In genomic region chr14:102356280-102356679, GRCh38 we compare ENCODE assay signal across 26 cellular contexts. TPM values are rescaled to one million over a fixed set of nuclear protein-coding genes. Genes with fewer than 3 reads are reported as not detected.
A peak's percentile ranks its signal among the peaks of the same experiment; 100 is the strongest.
DNase-seq lines count a peak whose midpoint lies in the region; ATAC-seq, FAIRE-seq and TF ChIP-seq lines count a peak whose summit lies in the region.
"Had no signal": no experiment of that assay in that cellular context is flagged by ENCODE, and none has a peak within 500 bp of the region (broad histone marks: within the 10 kb centered on the region; RNA-seq: fewer than 3 reads in every experiment).

No MANE protein-coding gene starts in this region.

- H3K4me1 Mint-ChIP-seq in activated T-helper 17 cell treated with anti-CD3 and anti-CD28 coated beads, Interleukin-2, amount 50 U/mL, for 72 hours = peaks cover 9% of the 10 kb centered on the region

- peak; percentile 96 for ATAC-seq in PC-3
- no peak for ATAC-seq in GM12878
- ATAC-seq in activated T-helper 17 cell treated with anti-CD3 and anti-CD28 coated beads, Interleukin-2, amount 50 U/mL, for 72 hours (replicated peaks) = no peak
- no peak for ATAC-seq in HG03280 (IDR thresholded peaks at IDR 0.05; ENCODE audit: unreplicated experiment)
- ATAC-seq: A549 had no signal

- intact Hi-C loops in PC-3 (cut with micrococcal nuclease) (no loop called here), GM12878 (cut with micrococcal nuclease; ENCODE audit: unreplicated experiment) (no loop called here), posterior vena cava (cut with DNase I) (no loop called here)

- H3K9me3 ChIP-seq in PC-3 (ENCODE audit: low read length) (no peaks in the 10 kb centered on the region), GM12878 (replicated peaks; ENCODE audit: control insufficient read depth, insufficient read depth, low read length) (no peaks in the 10 kb centered on the region)
- H3K9me3 ChIP-seq: A549; BE2C; BLaER1 treated with 17β-estradiol and CSF1 and Interleukin-3, amounts not matched to agents 10 nM and 100 nM had no signal

- H3K36me3 ChIP-seq in PC-3 (ENCODE audit: low read depth, low read length) (peaks cover 24% of the 10 kb centered on the region; the same call in 1 of the 2 replicates), GM12878 (ENCODE audit: control insufficient read depth in 2 of 2, insufficient read depth in 2 of 2, low read length in 1 of 2) (peaks cover 4 to 20% of the 10 kb centered on the region in 2 experiments)

- CTCF ChIA-PET in PC-3 (lab: Charles Lee) (no interaction called here), GM12878 (lab: Yijun Ruan, JAX) (interaction anchor here (1.0 to 1.3 kb wide), 2 partner anchors 18 to 19 kb away, joined by 3 read pairs; no protein-coding TSS in a partner anchor)

- POLR2A ChIA-PET in PC-3 (lab: Charles Lee; ENCODE audit: unreplicated experiment) = no interaction called here
- POLR2A ChIA-PET in GM12878 (lab: Charles Lee) = no interaction called here

- no peak overlapping the region for H3K27ac Mint-ChIP-seq in activated T-helper 17 cell treated with anti-CD3 and anti-CD28 coated beads, Interleukin-2, amount 50 U/mL, for 72 hours
- H3K27ac Mint-ChIP-seq: CD4-positive, alpha-beta T cell had no signal

- RAD21 ChIA-PET in GM12878 (lab: Charles Lee; ENCODE audit: unreplicated experiment) = no interaction called here

- H3K27ac ChIP-seq in PC-3 (ENCODE audit: low read length) = 0 out of 2 replicates have a peak overlapping the region, but pooled peaks have one; percentile 4
- no peak overlapping the region for H3K27ac ChIP-seq in GM12878 (ENCODE audit: control insufficient read depth, insufficient read depth)
- H3K27ac ChIP-seq: A549; BLaER1 treated with 17β-estradiol and CSF1 and Interleukin-3, amounts not matched to agents 10 nM and 100 nM; GM23248 had no signal

- H3K79me2 ChIP-seq in PC-3 (ENCODE audit: low read length) (peaks cover 7% of the 10 kb centered on the region; the same call in 1 of the 2 replicates), GM12878 (ENCODE audit: control insufficient read depth, insufficient read depth, low read length) (peaks cover 7% of the 10 kb centered on the region)

- H3K36me3 Mint-ChIP-seq in activated T-helper 17 cell treated with anti-CD3 and anti-CD28 coated beads, Interleukin-2, amount 50 U/mL, for 72 hours (ENCODE audit: low read depth) = peaks cover 93% of the 10 kb centered on the region

- H3K9me2 ChIP-seq in PC-3 (replicated peaks; ENCODE audit: low read length) = no peaks in the 10 kb centered on the region

- peak; percentile 38 for FAIRE-seq in GM12878 (lab: Jason Lieb, UNC)
- FAIRE-seq: A549, D721Med, GM12892, GM19239, H1 had no signal

- H3K9me3 Mint-ChIP-seq in activated T-helper 17 cell treated with anti-CD3 and anti-CD28 coated beads, Interleukin-2, amount 50 U/mL, for 72 hours = no peaks in the 10 kb centered on the region
- H3K9me3 Mint-ChIP-seq: CD4-positive, alpha-beta T cell; CD8-positive, alpha-beta memory T cell had no signal

- 97% methylated on average over 3 of the region's 3 CpGs for whole genome bisulfite sequencing in GM12878 (ENCODE audit: insufficient coverage, insufficient replicate concordance, low lambda C conversion rate, missing lambda C conversion rate)

- H3K27me3 ChIP-seq in PC-3 (ENCODE audit: low read length) (no peaks in the 10 kb centered on the region), GM12878 (replicated peaks in 1 of 2; ENCODE audit: control insufficient read depth in 2 of 2, insufficient read depth in 2 of 2, low read length in 1 of 2) (no peaks in the 10 kb centered on the region)
- H3K27me3 ChIP-seq: BE2C; BLaER1 treated with 17β-estradiol and CSF1 and Interleukin-3, amounts not matched to agents 10 nM and 100 nM had no signal

- SMC1A ChIA-PET in GM12878 (lab: Charles Lee; ENCODE audit: uncharacterized antibody, unreplicated experiment) = interaction anchor here (0.9 to 1.0 kb wide), 2 partner anchors 8 to 14 kb away, joined by 3 read pairs; no protein-coding TSS in a partner anchor

- H3K4me1 ChIP-seq in PC-3 (ENCODE audit: insufficient read depth, low read length) = peaks cover 12% of the 10 kb centered on the region
- H3K4me1 ChIP-seq in GM12878 (ENCODE audit: control insufficient read depth, insufficient read depth, low read length) = no peaks in the 10 kb centered on the region; the same call in 1 of the 2 replicates
- H3K4me1 ChIP-seq: A549, BE2C had no signal

- H4K20me1 ChIP-seq in PC-3 (ENCODE audit: low read length) (no peaks in the 10 kb centered on the region), GM12878 (ENCODE audit: control insufficient read depth, insufficient read depth) (no peaks in the 10 kb centered on the region)
- H4K20me1 ChIP-seq: BLaER1 treated with 17β-estradiol and CSF1 and Interleukin-3, amounts not matched to agents 10 nM and 100 nM had no signal

- H3K27me3 Mint-ChIP-seq in activated T-helper 17 cell treated with anti-CD3 and anti-CD28 coated beads, Interleukin-2, amount 50 U/mL, for 72 hours = no peaks in the 10 kb centered on the region
- H3K27me3 Mint-ChIP-seq: CD4-positive, alpha-beta T cell had no signal

- H3K4me2 ChIP-seq in PC-3 (ENCODE audit: low read length) (peak overlapping the region; percentile 32; the same call in 1 of the 2 replicates), GM12878 (ENCODE audit: control insufficient read depth, insufficient read depth) (no peak overlapping the region)
- H3K4me2 ChIP-seq: A549; BLaER1 treated with 17β-estradiol and CSF1 and Interleukin-3, amounts not matched to agents 10 nM and 100 nM had no signal

- TF ChIP-seq RAD21 in GM12878 (IDR thresholded peaks at IDR 0.05; ENCODE audit: insufficient read depth, low read depth, low read length) = no peak

- no peak for TF ChIP-seq EP300 in GM12878 (IDR thresholded peaks at IDR 0.05; ENCODE audit: borderline replicate concordance in 1 of 2, control insufficient read depth in 1 of 2, low read depth in 2 of 2, low read length in 2 of 2)

- TF ChIP-seq CTCF in PC-3 (conservative IDR thresholded peaks at IDR 0.05; ENCODE audit: low read depth, low read length) (no peak), GM12878 (IDR thresholded peaks at IDR 0.05 in 2 of 3, conservative IDR thresholded peaks at IDR 0.05 in 1 of 3; ENCODE audit: control insufficient read depth in 2 of 3, extremely low read depth in 1 of 3, insufficient read depth in 1 of 3, low read depth in 3 of 3, low read length in 3 of 3) (no peak), epithelial cell of esophagus (IDR thresholded peaks at IDR 0.05; ENCODE audit: insufficient read depth, low read depth, low read length, missing control alignments) (no peak)

- in situ Hi-C loops in GM12878 (cut with MboI) = no loop called here

- BruUV-seq in PC-3 (replicated peaks; lab: Mats Ljungman, UMichigan) = no TSS peak
- BruUV-seq in GM12878 (replicated peaks; lab: Mats Ljungman, UMichigan) = no TSS peak

- no peak overlapping the region for H3K4me3 ChIP-seq in PC-3 (ENCODE audit: low read length)
- no peak overlapping the region for H3K4me3 ChIP-seq in GM12878
- no peak overlapping the region for H3K4me3 ChIP-seq in epithelial cell of esophagus (ENCODE audit: low read length)
- H3K4me3 ChIP-seq: A549; BLaER1 treated with 17β-estradiol and CSF1 and Interleukin-3, amounts not matched to agents 10 nM and 100 nM; GM23248 had no signal

- H3K4me3 Mint-ChIP-seq in activated T-helper 17 cell treated with anti-CD3 and anti-CD28 coated beads, Interleukin-2, amount 50 U/mL, for 72 hours = no peak overlapping the region
- H3K4me3 Mint-ChIP-seq: CD14-positive monocyte; CD4-positive, alpha-beta T cell had no signal

- H2AFZ ChIP-seq in PC-3 (ENCODE audit: low read length) (no peak overlapping the region), GM12878 (ENCODE audit: control insufficient read depth, low read depth, low read length) (no peak overlapping the region)
- H2AFZ ChIP-seq: GM23248 had no signal

- no peak for TF ChIP-seq POLR2A in GM12878 (IDR thresholded peaks at IDR 0.05; ENCODE audit: low read depth, low read length)

- H3F3A ChIP-seq in PC-3 (ENCODE audit: low read length, unreplicated experiment) = no peaks in the 10 kb centered on the region

- DNase-seq in PC-3 (peak; percentile 62), GM12878 (ENCODE audit: low read depth, low spot score) (no peak), epithelial cell of esophagus (ENCODE audit: low read depth) (peak; percentile 28), posterior vena cava (ENCODE audit: low spot score) (no peak)
- no peak for DNase-seq in stimulated activated CD4-positive, alpha-beta T cell treated with anti-CD3 and anti-CD28 coated beads, Interleukin-4, amount 100 ng/mL, for 4 hours
- DNase-seq: 8988T; ACHN; AML-193; BE2C; CD4-positive, alpha-beta T cell; CD8-positive, alpha-beta memory T cell; DMS53; DMS79 treated with DMSO at 0.1 percent for 48 hours; GF-D8; GM23248; H7; HCEC 1CT had no signal

- no peak overlapping the region for H3K9ac ChIP-seq in PC-3 (ENCODE audit: low read length)
- H3K9ac ChIP-seq in GM12878 (ENCODE audit: control insufficient read depth, insufficient read depth, low read length) = no peak overlapping the region
- H3K9ac ChIP-seq: BLaER1 treated with 17β-estradiol and CSF1 and Interleukin-3, amounts not matched to agents 10 nM and 100 nM; GM23248 had no signal

RNA-seq across cellular contexts. Expression of gene CINP, which starts 6.4 kb away (rescaled TPM):
- total RNA-seq in PC-3 (2014; rRNA removed) = 76.9 and 83.6 TPM in 2 replicates
- 39.6 and 50.0 TPM in 2 replicates for total RNA-seq in GM12878 (2013; cell fraction: nucleolus; rRNA removed)
- total RNA-seq in GM12878 (2014; rRNA removed) = 42.6 and 45.7 TPM in 2 replicates
- 43.5 and 45.4 TPM in 2 replicates for total RNA-seq in GM12878 (2014; rRNA removed; fragmentation: Illumina TruSeq; extraction: Trizol)
- total RNA-seq in GM12878 (2021) = 44.5 and 45.8 TPM in 2 replicates
- polyA plus RNA-seq in GM12878 (2011; ENCODE audit: low read depth) = 37.7 TPM
- 53.5 and 62.0 TPM in 2 replicates for polyA plus RNA-seq in GM12878 (2011; rRNA removed)
- 57.7 and 60.9 TPM in 2 replicates for polyA plus RNA-seq in GM12878 (2011; cell fraction: cytosol; rRNA removed)
- 26.7 and 28.8 TPM in 2 replicates for polyA plus RNA-seq in GM12878 (2011; cell fraction: nucleus; rRNA removed)
- polyA plus RNA-seq in GM12878 (2012) = 41.0 and 48.4 TPM in 2 replicates
- polyA plus RNA-seq in GM12878 (2014; fragmentation: Illumina TruSeq; extraction: Trizol) = 56.4 and 59.3 TPM in 2 replicates
- polyA plus RNA-seq in GM12878 (2014; fragmentation: Nextera tagmentation; extraction: Ambion mirVana) = 10 to 100 TPM; 47.9 to 52.6 TPM
- polyA plus RNA-seq in GM12878 (2014; rRNA removed) = 50.8 and 53.1 TPM in 2 replicates
- polyA plus RNA-seq in GM12878 (2016; fragmentation: Nextera tagmentation; extraction: Ambion mirVana) = 10 to 100 TPM; 70.1 to 73.3 TPM
- 42.9 and 54.6 TPM in 2 replicates for polyA minus RNA-seq in GM12878 (2011; rRNA and poly(A)+ RNA removed)
- 14.3 and 16.3 TPM in 2 replicates for polyA minus RNA-seq in GM12878 (2011; cell fraction: cytosol; rRNA and poly(A)+ RNA removed)
- polyA minus RNA-seq in GM12878 (2011; cell fraction: nucleus; rRNA and poly(A)+ RNA removed) = 9.9 and 17.9 TPM in 2 replicates
- 10 to 100 TPM; 33.5 to 37.8 TPM for total RNA-seq in activated T-helper 17 cell treated with anti-CD3 and anti-CD28 coated beads, Interleukin-2, amount 50 U/mL, for 72 hours
- total RNA-seq in posterior vena cava = 10 to 100 TPM; 27.4 to 30.7 TPM

RNA-seq across cellular contexts. Expression of gene TECPR2, which starts 6.5 kb away (rescaled TPM):
- total RNA-seq in PC-3 (2014; rRNA removed) = 15.7 and 16.7 TPM in 2 replicates
- 5.8 and 7.2 TPM in 2 replicates for total RNA-seq in GM12878 (2013; cell fraction: nucleolus; rRNA removed)
- 3.2 and 5.8 TPM in 2 replicates for total RNA-seq in GM12878 (2014; rRNA removed)
- 2.5 and 3.0 TPM in 2 replicates for total RNA-seq in GM12878 (2014; rRNA removed; fragmentation: Illumina TruSeq; extraction: Trizol)
- 8.1 and 10.0 TPM in 2 replicates for total RNA-seq in GM12878 (2021)
- polyA plus RNA-seq in GM12878 (2011; ENCODE audit: low read depth) = 1.5 TPM
- polyA plus RNA-seq in GM12878 (2011; rRNA removed) = 1.6 and 1.8 TPM in 2 replicates
- polyA plus RNA-seq in GM12878 (2011; cell fraction: cytosol; rRNA removed) = 1.3 and 1.7 TPM in 2 replicates
- polyA plus RNA-seq in GM12878 (2011; cell fraction: nucleus; rRNA removed) = 1.8 and 3.5 TPM in 2 replicates
- 2.6 and 2.8 TPM in 2 replicates for polyA plus RNA-seq in GM12878 (2012)
- polyA plus RNA-seq in GM12878 (2014; fragmentation: Illumina TruSeq; extraction: Trizol) = 2.5 and 2.8 TPM in 2 replicates
- polyA plus RNA-seq in GM12878 (2014; fragmentation: Nextera tagmentation; extraction: Ambion mirVana) = under 1 TPM; 0.15 to 0.26 TPM
- 3.8 and 5.3 TPM in 2 replicates for polyA plus RNA-seq in GM12878 (2014; rRNA removed)
- polyA plus RNA-seq in GM12878 (2016; fragmentation: Nextera tagmentation; extraction: Ambion mirVana) = 1 to 10 TPM; 3.2 to 4.2 TPM
- 2.8 and 2.9 TPM in 2 replicates for polyA minus RNA-seq in GM12878 (2011; rRNA and poly(A)+ RNA removed)
- polyA minus RNA-seq in GM12878 (2011; cell fraction: cytosol; rRNA and poly(A)+ RNA removed) = 1.3 and 2.3 TPM in 2 replicates
- 1.7 and 3.0 TPM in 2 replicates for polyA minus RNA-seq in GM12878 (2011; cell fraction: nucleus; rRNA and poly(A)+ RNA removed)
- 1 to 10 TPM; 4.6 to 4.9 TPM for total RNA-seq in activated T-helper 17 cell treated with anti-CD3 and anti-CD28 coated beads, Interleukin-2, amount 50 U/mL, for 72 hours
- 10 to 100 TPM; 34.3 to 45.5 TPM for total RNA-seq in posterior vena cava

RNA-seq across cellular contexts. Expression of gene ZNF839, which starts 36.7 kb away (rescaled TPM):
- 13.2 and 20.5 TPM in 2 replicates for total RNA-seq in PC-3 (2014; rRNA removed)
- total RNA-seq in GM12878 (2013; cell fraction: nucleolus; rRNA removed) = 14.8 and 17.0 TPM in 2 replicates
- 11.9 and 12.1 TPM in 2 replicates for total RNA-seq in GM12878 (2014; rRNA removed)
- 8.0 and 9.3 TPM in 2 replicates for total RNA-seq in GM12878 (2014; rRNA removed; fragmentation: Illumina TruSeq; extraction: Trizol)
- 11.9 and 13.1 TPM in 2 replicates for total RNA-seq in GM12878 (2021)
- 7.9 TPM for polyA plus RNA-seq in GM12878 (2011; ENCODE audit: low read depth)
- 8.0 and 8.1 TPM in 2 replicates for polyA plus RNA-seq in GM12878 (2011; rRNA removed)
- polyA plus RNA-seq in GM12878 (2011; cell fraction: cytosol; rRNA removed) = 8.5 and 9.5 TPM in 2 replicates
- 20.0 and 20.4 TPM in 2 replicates for polyA plus RNA-seq in GM12878 (2011; cell fraction: nucleus; rRNA removed)
- 8.7 and 10.4 TPM in 2 replicates for polyA plus RNA-seq in GM12878 (2012)
- 8.2 and 9.7 TPM in 2 replicates for polyA plus RNA-seq in GM12878 (2014; fragmentation: Illumina TruSeq; extraction: Trizol)
- polyA plus RNA-seq in GM12878 (2014; fragmentation: Nextera tagmentation; extraction: Ambion mirVana) = 1 to 10 TPM; 1.4 to 2.6 TPM
- 14.4 and 14.7 TPM in 2 replicates for polyA plus RNA-seq in GM12878 (2014; rRNA removed)
- polyA plus RNA-seq in GM12878 (2016; fragmentation: Nextera tagmentation; extraction: Ambion mirVana) = 1 to 10 TPM; 2.6 to 5.6 TPM
- polyA minus RNA-seq in GM12878 (2011; rRNA and poly(A)+ RNA removed) = 4.8 and 7.9 TPM in 2 replicates
- 3.9 and 4.3 TPM in 2 replicates for polyA minus RNA-seq in GM12878 (2011; cell fraction: cytosol; rRNA and poly(A)+ RNA removed)
- polyA minus RNA-seq in GM12878 (2011; cell fraction: nucleus; rRNA and poly(A)+ RNA removed) = 4.0 and 5.1 TPM in 2 replicates
- total RNA-seq in activated T-helper 17 cell treated with anti-CD3 and anti-CD28 coated beads, Interleukin-2, amount 50 U/mL, for 72 hours = 10 to 100 TPM in 1 of 2 donors, 1 to 10 TPM in 1; 8.2 to 11.2 TPM
- 1 to 10 TPM; 5.0 to 6.6 TPM for total RNA-seq in posterior vena cava

RNA-seq across cellular contexts. Expression of gene MOK, which starts 51.3 kb away (rescaled TPM):
- total RNA-seq in PC-3 (2014; rRNA removed) (106 and 108 TPM in 2 replicates), GM12878 (2014; rRNA removed) (1.0 and 1.3 TPM in 2 replicates), GM12878 (2014; rRNA removed; fragmentation: Illumina TruSeq; extraction: Trizol) (1.4 and 2.2 TPM in 2 replicates), GM12878 (2021) (0.92 and 1.7 TPM in 2 replicates), posterior vena cava (10 to 100 TPM in 1 of 2 donors, 1 to 10 TPM in 1; 8.4 to 10.0 TPM)
- total RNA-seq in GM12878 (2013; cell fraction: nucleolus; rRNA removed) = 7.9 and 8.3 TPM in 2 replicates
- 0.64 TPM for polyA plus RNA-seq in GM12878 (2011; ENCODE audit: low read depth)
- polyA plus RNA-seq in GM12878 (2011; rRNA removed) (1.5 and 2.0 TPM in 2 replicates), GM12878 (2014; fragmentation: Illumina TruSeq; extraction: Trizol) (1.8 and 2.1 TPM in 2 replicates), GM12878 (2014; fragmentation: Nextera tagmentation; extraction: Ambion mirVana) (under 1 TPM; 0.10 to 0.46 TPM), GM12878 (2014; rRNA removed) (2.4 and 3.0 TPM in 2 replicates), GM12878 (2016; fragmentation: Nextera tagmentation; extraction: Ambion mirVana) (1 to 10 TPM; 1.2 to 1.5 TPM)
- polyA plus RNA-seq in GM12878 (2011; cell fraction: cytosol; rRNA removed) = 2.0 and 2.1 TPM in 2 replicates
- 9.0 and 9.8 TPM in 2 replicates for polyA plus RNA-seq in GM12878 (2011; cell fraction: nucleus; rRNA removed)
- 0.88 and 1.2 TPM in 2 replicates for polyA plus RNA-seq in GM12878 (2012)
- polyA minus RNA-seq in GM12878 (2011; rRNA and poly(A)+ RNA removed) = 0.67 and 1.2 TPM in 2 replicates
- 1.0 TPM in 1 of 2 replicates, not detected in the other for polyA minus RNA-seq in GM12878 (2011; cell fraction: cytosol; rRNA and poly(A)+ RNA removed)
- 1.6 and 2.7 TPM in 2 replicates for polyA minus RNA-seq in GM12878 (2011; cell fraction: nucleus; rRNA and poly(A)+ RNA removed)
- 1 to 10 TPM; 2.3 to 5.5 TPM for total RNA-seq in activated T-helper 17 cell treated with anti-CD3 and anti-CD28 coated beads, Interleukin-2, amount 50 U/mL, for 72 hours

Comparison
In these comparisons a context has a peak if more than half of its experiments do, and no peak if none do; other contexts are left out.
1. DNase-seq: peak in PC-3 (single experiment) and epithelial cell of esophagus (single experiment); none in GM12878 (single experiment), posterior vena cava (single experiment) and stimulated activated CD4-positive, alpha-beta T cell treated with anti-CD3 and anti-CD28 coated beads, Interleukin-4, amount 100 ng/mL, for 4 hours (0 of 2).